In the genomic region with DNA sequence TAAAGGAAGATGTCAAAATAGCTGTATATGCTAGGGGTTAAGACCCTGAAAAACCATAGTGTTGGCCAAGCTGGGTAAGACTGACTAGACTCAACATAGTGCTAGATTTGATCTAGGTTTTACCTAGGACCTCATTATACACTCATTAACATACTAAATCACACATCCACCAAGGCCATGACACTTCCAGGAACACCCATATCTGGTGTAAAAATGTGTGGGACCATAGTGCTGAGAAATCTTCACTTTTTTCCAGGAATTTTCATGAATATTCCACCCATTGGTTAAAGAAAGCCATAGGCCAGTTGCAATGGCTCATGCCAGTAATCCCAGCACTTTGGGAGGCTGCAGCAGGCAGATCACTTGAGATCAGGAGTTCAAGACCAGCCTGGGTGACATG, we compare ENCODE assay signal across 33 cellular contexts.
"Had no signal": no experiment of that assay in that cellular context is flagged by ENCODE, and none has a peak within 500 bp of the region (broad histone marks: within the 10 kb centered on the region; RNA-seq: fewer than 3 reads in every experiment).

No MANE protein-coding gene starts in this region.

- H3K27me3 ChIP-seq: adrenal gland, ascending aorta, body of pancreas, brain microvascular endothelial cell, breast epithelium, cardiac muscle cell had no signal

- ATAC-seq: activated naive CD4-positive, alpha-beta T cell treated with anti-CD3 and anti-CD28 coated beads, Interleukin-2, amount 50 U/mL, for 72 hours; activated naive CD8-positive, alpha-beta T cell treated with anti-CD3 and anti-CD28 coated beads, Interleukin-2, amount 50 U/mL, for 24 hours; activated T-cell treated with anti-CD3 and anti-CD28 coated beads, Interleukin-2, amount 50 U/mL, for 4 hours; activated T-cell treated with anti-CD3 and anti-CD28 coated beads, Interleukin-2, amount 50 U/mL, for 72 hours; activated T-helper 17 cell treated with anti-CD3 and anti-CD28 coated beads, Interleukin-2, amount 50 U/mL, for 72 hours; body of pancreas had no signal

- FAIRE-seq: astrocyte, bronchial epithelial cell had no signal

- H3K27ac ChIP-seq: adrenal gland, ascending aorta, body of pancreas, brain microvascular endothelial cell, breast epithelium, cardiac muscle cell had no signal

- H3K36me3 ChIP-seq: adrenal gland, ascending aorta, brain microvascular endothelial cell, breast epithelium, cardiac muscle cell had no signal

- DNase-seq: activated effector memory CD4-positive, alpha-beta T cell treated with anti-CD3 and anti-CD28 coated beads, Interleukin-2, amount 50 U/mL, for 16 hours; activated effector memory CD4-positive, alpha-beta T cell treated with Interleukin-2 at 50 U/mL for 16 hours; activated gamma-delta T cell; activated gamma-delta T cell treated with Interleukin-2 at 50 U/mL for 16 hours; activated naive CD4-positive, alpha-beta T cell; activated naive CD4-positive, alpha-beta T cell treated with anti-CD3 and anti-CD28 coated beads for 36 hours; activated naive CD4-positive, alpha-beta T cell treated with anti-CD3 and anti-CD28 coated beads, Interleukin-2, amount 10 ng/mL, durations not matched to agents 7 days and 5 days; activated naive CD4-positive, alpha-beta T cell treated with anti-CD3 and anti-CD28 coated beads, Interleukin-2, amount 50 U/mL, for 16 hours; activated naive CD4-positive, alpha-beta T cell treated with Interleukin-2 at 50 U/mL for 16 hours; activated naive CD8-positive, alpha-beta T cell treated with anti-CD3 and anti-CD28 coated beads for 36 hours; activated naive CD8-positive, alpha-beta T cell treated with anti-CD3 and anti-CD28 coated beads, Interleukin-2, amount 10 ng/mL, durations not matched to agents 7 days and 5 days; activated naive CD8-positive, alpha-beta T cell treated with anti-CD3 and anti-CD28 coated beads, Interleukin-2, amount 50 U/mL, for 24 hours; activated T-cell treated with anti-CD3 and anti-CD28 coated beads, Interleukin-2, amount 50 U/mL, for 1 hour; activated T-cell treated with anti-CD3 and anti-CD28 coated beads, Interleukin-2, amount 50 U/mL, for 24 hours; activated T-cell treated with anti-CD3 and anti-CD28 coated beads, Interleukin-2, amount 50 U/mL, for 4 hours; activated T-cell treated with anti-CD3 and anti-CD28 coated beads, Interleukin-2, amount 50 U/mL, for 48 hours; activated T-cell treated with anti-CD3 and anti-CD28 coated beads, Interleukin-2, amount 50 U/mL, for 72 hours; adrenal gland; amniotic stem cell; amygdala; aorta; body of pancreas; brain microvascular endothelial cell; caudate nucleus; central memory CD4-positive, alpha-beta T cell; cerebellar nuclear complex had no signal

- H3K9me3 ChIP-seq: adrenal gland, ascending aorta, body of pancreas, breast epithelium had no signal

- H3K4me1 ChIP-seq: adrenal gland, ascending aorta, body of pancreas, breast epithelium had no signal

- H3K4me3 ChIP-seq: adrenal gland, ascending aorta, body of pancreas, breast epithelium, cardiac muscle cell had no signal
